In the genomic region with DNA sequence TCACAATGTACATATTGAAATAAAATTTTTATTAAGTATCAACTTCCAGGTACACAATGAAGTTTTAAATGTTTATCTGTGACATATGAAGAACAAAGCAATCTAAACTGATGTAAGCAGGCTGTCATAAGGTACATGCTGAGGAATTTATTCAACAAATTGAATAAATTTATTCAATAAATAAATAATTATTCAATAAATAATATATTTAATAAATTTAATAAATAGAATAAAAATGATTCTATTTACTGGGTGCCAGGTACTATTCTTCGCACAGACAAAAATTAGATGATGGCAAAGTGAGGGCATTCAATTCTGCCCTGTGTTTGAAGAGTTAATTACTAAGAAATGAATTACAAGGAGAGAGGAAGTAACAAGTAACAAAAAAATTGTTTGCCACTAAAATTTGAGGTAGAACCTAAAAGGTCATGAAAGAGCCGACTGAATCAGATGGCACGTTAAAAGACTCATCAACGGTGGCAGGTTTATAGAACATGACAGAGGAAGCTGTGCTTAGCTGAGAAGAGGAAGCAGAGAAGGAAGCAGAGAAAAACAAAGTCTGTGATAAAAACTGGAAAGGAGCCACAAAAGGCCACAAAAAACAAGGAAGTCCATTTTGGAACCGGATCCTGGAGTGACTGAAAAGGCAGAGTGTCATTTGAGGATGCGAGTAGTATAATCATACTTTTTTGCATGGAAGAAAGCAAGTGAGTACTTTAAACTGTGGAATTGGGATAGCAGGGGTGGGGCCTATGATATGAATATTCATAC, we compare ENCODE assay signal across 9 cellular contexts. TPM values are rescaled to one million over a fixed set of nuclear protein-coding genes. Genes with fewer than 3 reads are reported as not detected.
DNase-seq lines count a peak whose midpoint lies in the region; ATAC-seq and TF ChIP-seq lines count a peak whose summit lies in the region.
"Had no signal": no experiment of that assay in that cellular context is flagged by ENCODE, and none has a peak within 500 bp of the region (broad histone marks: within the 10 kb centered on the region; RNA-seq: fewer than 3 reads in every experiment).

No MANE protein-coding gene starts in this region.

- peak overlapping the region; percentile 93 for H3K27ac Mint-ChIP-seq in CD8-positive, alpha-beta T cell
- peak overlapping the region; percentile 97 for H3K27ac Mint-ChIP-seq in activated B cell treated with CpG ODN at 0.5 μM for 24 hours

- ATAC-seq in CD8-positive, alpha-beta T cell: peak; percentile 45
- ATAC-seq in activated B cell treated with CpG ODN at 0.5 μM for 24 hours (ENCODE audit: low read depth) (peak; percentile 23), GM18498 (IDR thresholded peaks at IDR 0.05; ENCODE audit: unreplicated experiment) (no peak)

- H3K36me3 ChIP-seq in CD8-positive, alpha-beta T cell (ENCODE audit: insufficient read depth, low read length): no peaks in the 10 kb centered on the region
- H3K36me3 ChIP-seq in KOPT-K1 (ENCODE audit: insufficient read depth, low read length): no peaks in the 10 kb centered on the region

- DNase-seq in CD8-positive, alpha-beta T cell: peak in 4 of 7 experiments; percentile 14 to 58 (median 40)
- DNase-seq in activated B cell treated with CpG ODN at 0.5 μM for 24 hours (no peak), mucosa of gallbladder (ENCODE audit: low spot score) (peak; percentile 26), coronary artery (ENCODE audit: low spot score) (no peak), DMS114 treated with DMSO at 0.1 percent for 48 hours (lab: John Stamatoyannopoulos, UW; ENCODE audit: unreplicated experiment) (no peak), NCI-H446 (lab: John Stamatoyannopoulos, UW) (no peak)
- DNase-seq: activated CD8-positive, alpha-beta memory T cell treated with anti-CD3 and anti-CD28 coated beads, Interleukin-2, amount 50 U/mL, for 4 hours had no signal

- H3K27me3 ChIP-seq in CD8-positive, alpha-beta T cell (ENCODE audit: insufficient read depth, low read length): no peaks in the 10 kb centered on the region

- H3K27me3 Mint-ChIP-seq in CD8-positive, alpha-beta T cell (ENCODE audit: low read depth): no peaks in the 10 kb centered on the region
- H3K27me3 Mint-ChIP-seq in activated B cell treated with CpG ODN at 0.5 μM for 24 hours: no peaks in the 10 kb centered on the region

- H3K9me3 Mint-ChIP-seq in CD8-positive, alpha-beta T cell: no peaks in the 10 kb centered on the region
- no peaks in the 10 kb centered on the region for H3K9me3 Mint-ChIP-seq in activated B cell treated with CpG ODN at 0.5 μM for 24 hours

- H3K9me3 ChIP-seq in CD8-positive, alpha-beta T cell (ENCODE audit: low read length): no peaks in the 10 kb centered on the region
- no peaks in the 10 kb centered on the region for H3K9me3 ChIP-seq in KOPT-K1 (ENCODE audit: insufficient read depth, low read length, poor library complexity, severe bottlenecking)

- CTCF ChIA-PET in CD8-positive, alpha-beta T cell (lab: Charles Lee): interaction anchor here (1.0 kb wide), 1 partner anchor 8 kb away, joined by 4 read pairs; no protein-coding TSS in a partner anchor
- CTCF ChIA-PET in activated B cell treated with CpG ODN at 0.5 μM for 24 hours (lab: Charles Lee): no interaction called here

- POLR2A ChIA-PET in CD8-positive, alpha-beta T cell (lab: Charles Lee): interaction anchor here (1.0 kb wide), 1 partner anchor 39 kb away, joined by 3 read pairs; no protein-coding TSS in a partner anchor
- POLR2A ChIA-PET in activated B cell treated with CpG ODN at 0.5 μM for 24 hours (lab: Charles Lee): interaction anchor here (0.9 to 1.4 kb wide), 4 partner anchors 23 to 60 kb away, joined by 5 to 8 read pairs (median 6); no protein-coding TSS in a partner anchor

- H3K4me3 Mint-ChIP-seq in CD8-positive, alpha-beta T cell: peak overlapping the region; percentile 67
- H3K4me3 Mint-ChIP-seq in activated B cell treated with CpG ODN at 0.5 μM for 24 hours: peak overlapping the region; percentile 57

- peaks cover 54% of the 10 kb centered on the region for H3K4me1 Mint-ChIP-seq in CD8-positive, alpha-beta T cell (ENCODE audit: low read depth)
- H3K4me1 Mint-ChIP-seq in activated B cell treated with CpG ODN at 0.5 μM for 24 hours: peaks cover 46% of the 10 kb centered on the region

- H3K4me1 ChIP-seq in CD8-positive, alpha-beta T cell (ENCODE audit: insufficient read depth, low read length): peaks cover 28% of the 10 kb centered on the region

- H3K36me3 Mint-ChIP-seq in CD8-positive, alpha-beta T cell: peaks cover 12% of the 10 kb centered on the region
- H3K36me3 Mint-ChIP-seq in activated B cell treated with CpG ODN at 0.5 μM for 24 hours (ENCODE audit: low read depth): peaks cover 18% of the 10 kb centered on the region

- H3K27ac ChIP-seq in CD8-positive, alpha-beta T cell (ENCODE audit: low read depth, low read length): peak overlapping the region; percentile 39
- peak overlapping the region; percentile 40 for H3K27ac ChIP-seq in KOPT-K1 (ENCODE audit: low read depth, low read length, poor library complexity, severe bottlenecking)
- no peak overlapping the region for H3K27ac ChIP-seq in coronary artery

- no peak for TF ChIP-seq CTCF in CD8-positive, alpha-beta T cell (IDR thresholded peaks at IDR 0.05)
- TF ChIP-seq CTCF in activated B cell treated with CpG ODN at 0.5 μM for 24 hours (IDR thresholded peaks at IDR 0.05): no peak
- no peak for TF ChIP-seq CTCF in coronary artery (IDR thresholded peaks at IDR 0.05)

- no peak overlapping the region for H3K4me3 ChIP-seq in CD8-positive, alpha-beta T cell (ENCODE audit: low read depth, low read length)
- no peak overlapping the region for H3K4me3 ChIP-seq in coronary artery

- intact Hi-C loops in CD8-positive, alpha-beta T cell (cut with DNase I, micrococcal nuclease): loop anchor here (5.0 to 10.0 kb wide), 5 partner anchors 35 to 813 kb away; partner anchors contain the start of gene SSBP3 (in 1 of the 2)
- intact Hi-C loops in activated B cell treated with CpG ODN at 0.5 μM for 24 hours (cut with micrococcal nuclease): loop anchor here (1.0 to 10.0 kb wide), 2 partner anchors 71 to 453 kb away; partner anchors contain the start of gene PARS2

RNA-seq across cellular contexts. Expression of gene USP24, which starts 2.2 kb away (rescaled TPM):
- 10 to 100 TPM; 74.0 to 79.6 TPM for total RNA-seq in CD8-positive, alpha-beta T cell
- total RNA-seq in activated B cell treated with CpG ODN at 0.5 μM for 24 hours (91.4 and 93.2 TPM in 2 replicates), mucosa of gallbladder (34.6 TPM)

Comparison
In these comparisons a context has a peak if more than half of its experiments do, and no peak if none do; other contexts are left out.
1. DNase-seq: peak in CD8-positive, alpha-beta T cell (4 of 7) and mucosa of gallbladder (single experiment); none in activated B cell treated with CpG ODN at 0.5 μM for 24 hours (single experiment), coronary artery (single experiment), DMS114 treated with DMSO at 0.1 percent for 48 hours (single experiment) and NCI-H446 (0 of 2).
2. H3K27ac ChIP-seq: peak in CD8-positive, alpha-beta T cell (single experiment) and KOPT-K1 (single experiment); none in coronary artery (0 of 2).